ENCODE assay signal across 1 cellular context in the genomic region with DNA sequence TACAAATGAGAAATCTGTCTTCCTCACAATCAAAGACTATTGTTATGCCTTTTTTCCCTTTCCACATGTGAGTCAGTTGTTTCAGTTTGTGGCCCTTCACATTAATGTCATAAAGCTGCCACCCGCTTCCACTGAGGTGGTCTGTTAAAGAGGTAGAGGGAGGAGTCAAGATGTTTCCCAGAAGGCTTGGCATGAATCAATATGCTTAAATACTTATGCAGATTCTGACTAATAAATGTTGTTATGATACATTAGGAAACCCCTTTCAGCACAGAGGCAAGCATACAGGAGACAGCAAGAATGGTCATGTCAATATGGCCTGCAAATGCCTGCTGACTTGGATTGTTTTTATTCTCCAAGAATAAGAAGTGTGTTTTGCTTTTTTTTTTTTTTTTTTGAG.
TF ChIP-seq lines count a peak whose summit lies in the region.

No MANE protein-coding gene starts in this region.

TF ChIP-seq in K562, 482 proteins besides CTCF, POLR2A, EP300 and RAD21:
- TF ChIP-seq ZBTB33 (CRISPR knock-in tag; IDR thresholded peaks at IDR 0.05) = 0 out of 2 replicates have a peak, but pooled peaks have one; percentile 8
- no peak for TF ChIP-seq MCM2 (IDR thresholded peaks at IDR 0.05; ENCODE audit: low read depth)
